8 cellular contexts compared by ENCODE assay signal in genomic region chr17:4230142-4230541, GRCh38. TPM values are rescaled to one million over a fixed set of nuclear protein-coding genes. Genes with fewer than 3 reads are reported as not detected.
A peak's percentile ranks its signal among the peaks of the same experiment; 100 is the strongest.
DNase-seq lines count a peak whose midpoint lies in the region; ATAC-seq, FAIRE-seq and TF ChIP-seq lines count a peak whose summit lies in the region.

No MANE protein-coding gene starts in this region.

- TF ChIP-seq CTCF in thyroid gland (IDR thresholded peaks at IDR 0.05), result no peak

- intact Hi-C loops in thyroid gland (cut with DNase I), result no loop called here

- H3K9me3 ChIP-seq in thyroid gland (no peaks in the 10 kb centered on the region), neuronal stem cell (replicated peaks in 1 of 2; ENCODE audit: control insufficient read depth in 2 of 2, insufficient read depth in 1 of 2, low read depth in 1 of 2, low read length in 2 of 2) (no peaks in the 10 kb centered on the region)

- WGBS in thyroid gland, 2 donors, result 23 to 37% methylated on average over 2 of the region's 2 CpGs
- whole genome bisulfite sequencing in neuronal stem cell (ENCODE audit: extremely low coverage in 2 of 2, insufficient read length in 2 of 2, insufficient replicate concordance in 1 of 2), 2 donors, result no CpG with 5 or more reads among the region's 2 CpGs

- no peak overlapping the region for H2AFZ ChIP-seq in neuronal stem cell (ENCODE audit: low read length)

- peak; percentile 90 for DNase-seq in HTR-8/SVneo (ENCODE audit: insufficient read length, low spot score)
- DNase-seq in caudate nucleus (lab: John Stamatoyannopoulos, UW), result peak in 6 of 61 donors; percentile 2 to 44 (median 14)
- no peak for DNase-seq in left lobe of liver (ENCODE audit: low spot score)
- peak; percentile 34 to 41 for DNase-seq in thyroid gland
- DNase-seq in NCI-H1694 treated with DMSO at 0.1 percent for 48 hours (lab: John Stamatoyannopoulos, UW), result no peak
- DNase-seq in neuronal stem cell (ENCODE audit: low spot score), result no peak

- H3K4ac ChIP-seq in neuronal stem cell (ENCODE audit: low read length), result no peak overlapping the region

- H4K91ac ChIP-seq in neuronal stem cell (ENCODE audit: low read depth, low read length, poor library complexity), result no peak overlapping the region

- no peak overlapping the region for H2AK5ac ChIP-seq in neuronal stem cell (ENCODE audit: low read depth, low read length)

- no peak overlapping the region for H2BK12ac ChIP-seq in neuronal stem cell (ENCODE audit: low read length)

- H3K4me2 ChIP-seq in neuronal stem cell (ENCODE audit: insufficient read depth, low read length, poor library complexity, severe bottlenecking), result no peak overlapping the region

- ATAC-seq in left lobe of liver (peak; percentile 83), HG03025 (IDR thresholded peaks at IDR 0.05; ENCODE audit: low FRiP score, unreplicated experiment) (no peak), GM19395 (IDR thresholded peaks at IDR 0.05; ENCODE audit: unreplicated experiment) (no peak)

- no peak overlapping the region for H3K9ac ChIP-seq in neuronal stem cell (ENCODE audit: low read depth, low read length, poor library complexity)

- peak; percentile 54 for FAIRE-seq in HTR-8/SVneo (lab: Jason Lieb, UNC)

- H3K36me3 ChIP-seq in thyroid gland (peaks cover 0 to 8% of the 10 kb centered on the region in 2 donors), neuronal stem cell (replicated peaks in 1 of 2; ENCODE audit: control insufficient read depth in 2 of 2, insufficient read depth in 2 of 2, low read length in 2 of 2) (peaks cover 2 to 83% of the 10 kb centered on the region in 2 donors)

- TF ChIP-seq POLR2A in thyroid gland (IDR thresholded peaks at IDR 0.05), result no peak

- no peak overlapping the region for H2BK120ac ChIP-seq in neuronal stem cell (ENCODE audit: low read depth, low read length)

- H4K8ac ChIP-seq in neuronal stem cell (ENCODE audit: low read depth, low read length), result no peak overlapping the region

- no peak overlapping the region for H2BK15ac ChIP-seq in neuronal stem cell (ENCODE audit: low read length)

- H3K23ac ChIP-seq in neuronal stem cell (ENCODE audit: low read depth, low read length, poor library complexity), result no peak overlapping the region

- H3K4me1 ChIP-seq in thyroid gland (peaks cover 13 to 19% of the 10 kb centered on the region in 2 donors), neuronal stem cell (ENCODE audit: control insufficient read depth in 2 of 2, insufficient read depth in 1 of 2, low read depth in 1 of 2, low read length in 2 of 2) (no peaks in the 10 kb centered on the region)

- H3K27me3 ChIP-seq in thyroid gland, result no peaks in the 10 kb centered on the region
- no peaks in the 10 kb centered on the region for H3K27me3 ChIP-seq in neuronal stem cell (ENCODE audit: control insufficient read depth in 3 of 3, insufficient read depth in 3 of 3, low read depth in 1 of 3, low read length in 3 of 3)

- no peaks in the 10 kb centered on the region for H3K79me1 ChIP-seq in neuronal stem cell (ENCODE audit: low read depth, low read length)

- H3K18ac ChIP-seq in neuronal stem cell (ENCODE audit: low read length), result no peak overlapping the region

- H3K14ac ChIP-seq in neuronal stem cell (ENCODE audit: low read length), result no peak overlapping the region

- H3K27ac ChIP-seq in caudate nucleus (ENCODE audit: low read depth, low read length), result peak overlapping the region; percentile 90
- H3K27ac ChIP-seq in thyroid gland, result peak overlapping the region; percentile 42 to 65 (median 46)
- H3K27ac ChIP-seq in neuronal stem cell (replicated peaks; ENCODE audit: low read length), result no peak overlapping the region

- no peak overlapping the region for H2BK5ac ChIP-seq in neuronal stem cell (ENCODE audit: low read length)

- no peak overlapping the region for H3K4me3 ChIP-seq in thyroid gland (replicated peaks in 1 of 3)
- H3K4me3 ChIP-seq in neuronal stem cell (ENCODE audit: low read length in 2 of 2), result no peak overlapping the region

RNA-seq across cellular contexts. Expression of gene ANKFY1, which starts 33.6 kb away (rescaled TPM):
- total RNA-seq in left lobe of liver (31.0 TPM), thyroid gland (10 to 100 TPM; 36.8 to 51.3 (median 46.3) TPM)
- polyA plus RNA-seq in neuronal stem cell (2013, experiment 1 of 2), result 17.7 TPM
- 18.3 TPM for polyA plus RNA-seq in neuronal stem cell (2013, experiment 2 of 2)

Comparison
In these comparisons a context has a peak if more than half of its experiments do, and no peak if none do; other contexts are left out.
1. DNase-seq: peak in HTR-8/SVneo (single experiment) and thyroid gland (2 of 2); none in left lobe of liver (single experiment), NCI-H1694 treated with DMSO at 0.1 percent for 48 hours (single experiment) and neuronal stem cell (single experiment).